ENCODE assay signal across 19 cellular contexts in the genomic region with DNA sequence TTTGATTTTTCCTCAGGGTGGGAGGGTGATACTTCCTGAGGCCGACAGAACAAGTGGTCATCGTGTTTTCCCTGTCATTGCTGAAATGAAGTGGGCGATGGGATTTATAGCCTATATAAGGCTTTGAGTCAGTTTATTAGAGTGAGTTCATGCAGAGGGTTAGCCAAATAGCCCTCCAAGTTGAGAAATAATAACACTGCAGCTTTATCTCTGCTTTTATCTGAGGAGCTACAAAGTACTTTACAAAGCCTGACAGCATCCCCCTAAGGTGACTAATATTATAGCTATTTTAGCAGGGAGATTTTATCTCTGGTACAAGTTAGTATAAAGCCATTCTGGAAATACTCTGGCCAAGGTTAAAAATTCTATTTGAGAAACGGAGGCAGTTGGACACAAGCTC.
DNase-seq lines count a peak whose midpoint lies in the region; ATAC-seq and FAIRE-seq lines count a peak whose summit lies in the region.
"Had no signal": no experiment of that assay in that cellular context is flagged by ENCODE, and none has a peak within 500 bp of the region (broad histone marks: within the 10 kb centered on the region; RNA-seq: fewer than 3 reads in every experiment).

No MANE protein-coding gene starts in this region.

- no peak for FAIRE-seq in RCC 7860 (lab: Jason Lieb, UNC)
- FAIRE-seq: keratinocyte, TTC549 had no signal

- ATAC-seq in HG03139 (IDR thresholded peaks at IDR 0.05; ENCODE audit: unreplicated experiment), result no peak
- ATAC-seq: activated T-helper 17 cell treated with anti-CD3 and anti-CD28 coated beads, Interleukin-2, amount 50 U/mL, for 72 hours; Right ventricle myocardium inferior had no signal

- peak; percentile 35 for DNase-seq in GM03348 (ENCODE audit: low spot score)
- DNase-seq in RCC 7860 (ENCODE audit: low spot score), result peak; percentile 72
- DNase-seq in epithelial cell of prostate (ENCODE audit: low read depth, low spot score), result no peak
- peak; percentile 35 for DNase-seq in renal cortical epithelial cell (ENCODE audit: low read depth)
- DNase-seq in SKM-1 (lab: John Stamatoyannopoulos, UW; ENCODE audit: unreplicated experiment), result no peak
- DNase-seq in hippocampal formation (lab: John Stamatoyannopoulos, UW), result no peak
- no peak for DNase-seq in stimulated activated CD4-positive, alpha-beta T cell treated with anti-CD3 and anti-CD28 coated beads, Interleukin-12 subunit alpha, Interleukin-12 subunit beta, amount 100 ng/mL, for 4 hours
- DNase-seq: activated CD4-positive, alpha-beta memory T cell treated with anti-CD3 and anti-CD28 coated beads for 36 hours; CD4-positive, CD25-positive, alpha-beta regulatory T cell; effector CD4-positive, alpha-beta T cell; NCI-H1694 treated with DMSO at 0.1 percent for 48 hours; stimulated activated CD4-positive, alpha-beta T cell treated with anti-CD3 and anti-CD28 coated beads, Interleukin-2, amount 100 ng/mL, for 48 hours; upper lobe of left lung had no signal

- peak overlapping the region; percentile 63 for H3K27ac ChIP-seq in epithelial cell of prostate
- H3K27ac ChIP-seq: KMS-11, upper lobe of left lung had no signal

Comparison
In these comparisons a context has a peak if more than half of its experiments do, and no peak if none do; other contexts are left out.
1. DNase-seq: peak in GM03348 (single experiment), RCC 7860 (single experiment) and renal cortical epithelial cell (single experiment); none in epithelial cell of prostate (single experiment), SKM-1 (single experiment), hippocampal formation (0 of 2) and stimulated activated CD4-positive, alpha-beta T cell treated with anti-CD3 and anti-CD28 coated beads, Interleukin-12 subunit alpha, Interleukin-12 subunit beta, amount 100 ng/mL, for 4 hours (single experiment).